7 cellular contexts compared by ENCODE assay signal in genomic region chr19:52095172-52096014, GRCh38. TPM values are rescaled to one million over a fixed set of nuclear protein-coding genes. Genes with fewer than 3 reads are reported as not detected.
A peak's percentile ranks its signal among the peaks of the same experiment; 100 is the strongest.
DNase-seq lines count a peak whose midpoint lies in the region; ATAC-seq, FAIRE-seq and TF ChIP-seq lines count a peak whose summit lies in the region.

ZNF841 (minus strand) TSS chr19:52095765; CDS start chr19:52084801, 10,964 bp downstream.

- H3K9me3 ChIP-seq in liver (ENCODE audit: control insufficient read depth in 4 of 4, low read length in 3 of 4) = peaks cover 17 to 64% (median 29%) of the 10 kb centered on the region in 4 donors

- FAIRE-seq in GM18507 (lab: Jason Lieb, UNC) = peak; percentile 72

- TF ChIP-seq CTCF in liver (IDR thresholded peaks at IDR 0.05; ENCODE audit: low read depth, low read length, missing input control) = no peak

- TF ChIP-seq RAD21 in liver (IDR thresholded peaks at IDR 0.05) = peak in 1 of 2 donors; percentile 32

- peaks cover 0 to 25% (median 16%) of the 10 kb centered on the region in 4 donors for H3K36me3 ChIP-seq in liver (ENCODE audit: control insufficient read depth in 4 of 4, insufficient read depth in 3 of 4, low read depth in 1 of 4, low read length in 3 of 4)

- peak within 1 kb of the TSS; percentile 71 to 95 (median 91) for H3K4me3 ChIP-seq in liver (ENCODE audit: low read depth in 1 of 3, low read length in 3 of 3)

- peak; percentile 90 for ATAC-seq in HG03139 (IDR thresholded peaks at IDR 0.05; ENCODE audit: unreplicated experiment)

- peaks cover 64% of the 10 kb centered on the region for H3K36me3 Mint-ChIP-seq in activated CD4-positive, alpha-beta memory T cell treated with anti-CD3 and anti-CD28 coated beads for 36 hours

- H3K27me3 ChIP-seq in liver (ENCODE audit: control insufficient read depth in 4 of 4, insufficient read depth in 4 of 4, low read length in 3 of 4) = no peaks in the 10 kb centered on the region

- peak within 1 kb of the TSS; percentile 57 to 71 for H3K9ac ChIP-seq in liver (ENCODE audit: low read depth in 1 of 2, low read length in 2 of 2)

- H3K4me1 Mint-ChIP-seq in activated CD4-positive, alpha-beta memory T cell treated with anti-CD3 and anti-CD28 coated beads for 36 hours (ENCODE audit: low read depth) = peaks cover 29% of the 10 kb centered on the region

- H3K27me3 Mint-ChIP-seq in activated CD4-positive, alpha-beta memory T cell treated with anti-CD3 and anti-CD28 coated beads for 36 hours = no peaks in the 10 kb centered on the region

- peaks cover 0 to 17% (median 13%) of the 10 kb centered on the region in 4 donors for H3K4me1 ChIP-seq in liver (ENCODE audit: control insufficient read depth in 4 of 4, insufficient read depth in 4 of 4, low read length in 3 of 4)

- H3K9me3 Mint-ChIP-seq in activated CD4-positive, alpha-beta memory T cell treated with anti-CD3 and anti-CD28 coated beads for 36 hours = peaks cover 74% of the 10 kb centered on the region

- CTCF ChIA-PET in activated CD4-positive, alpha-beta memory T cell treated with anti-CD3 and anti-CD28 coated beads for 36 hours (lab: Charles Lee) = no interaction called here

- DNase-seq in GM18507 (ENCODE audit: extremely low spot score, insufficient read length, low read depth) = peak; percentile 58
- peak; percentile 71 for DNase-seq in NCI-H510A treated with DMSO at 0.1 percent for 48 hours (lab: John Stamatoyannopoulos, UW)
- DNase-seq in activated CD4-positive, alpha-beta memory T cell treated with anti-CD3 and anti-CD28 coated beads for 36 hours = peak; percentile 95
- peak; percentile 85 to 94 for DNase-seq in dermis microvascular lymphatic vessel endothelial cell (ENCODE audit: low read depth in 2 of 2)
- peak; percentile 82 for DNase-seq in stimulated activated CD4-positive, alpha-beta T cell treated with anti-CD3 and anti-CD28 coated beads, Interleukin-2, amount 100 ng/mL, for 4 hours (ENCODE audit: low read depth)

- H3K4me3 Mint-ChIP-seq in activated CD4-positive, alpha-beta memory T cell treated with anti-CD3 and anti-CD28 coated beads for 36 hours = peak within 1 kb of the TSS; percentile 87

- 2% methylated on average over 59 of the region's 59 CpGs for WGBS in liver

- peak within 1 kb of the TSS; percentile 91 for H3K27ac Mint-ChIP-seq in activated CD4-positive, alpha-beta memory T cell treated with anti-CD3 and anti-CD28 coated beads for 36 hours

- peak within 1 kb of the TSS; percentile 21 to 44 for H3K27ac ChIP-seq in liver (ENCODE audit: low read depth in 1 of 2, low read length in 2 of 2)

- POLR2A ChIA-PET in activated CD4-positive, alpha-beta memory T cell treated with anti-CD3 and anti-CD28 coated beads for 36 hours (lab: Charles Lee) = no interaction called here

- intact Hi-C loops in activated CD4-positive, alpha-beta memory T cell treated with anti-CD3 and anti-CD28 coated beads for 36 hours (cut with micrococcal nuclease) = loop anchor here (1.0 kb wide), 1 partner anchor 44 kb away; the partner anchor contains the start of gene ZNF616

TF ChIP-seq in liver, 16 proteins besides CTCF, POLR2A, EP300 and RAD21:
- TF ChIP-seq YY1 (IDR thresholded peaks at IDR 0.05) (peak; percentile 32), SP1 (IDR thresholded peaks at IDR 0.05) (peak; percentile 54), ZBTB33 (IDR thresholded peaks at IDR 0.05) (no peak), ATF3 (IDR thresholded peaks at IDR 0.05) (no peak), TAF1 (conservative IDR thresholded peaks at IDR 0.05) (no peak), GABPA (IDR thresholded peaks at IDR 0.05 in 1 of 2, conservative IDR thresholded peaks at IDR 0.05 in 1 of 2) (peak; percentile 58 to 92), RXRA (IDR thresholded peaks at IDR 0.05) (no peak), FOXA2 (IDR thresholded peaks at IDR 0.05) (no peak), HNF4G (IDR thresholded peaks at IDR 0.05) (no peak), EGR1 (IDR thresholded peaks at IDR 0.05; ENCODE audit: low read depth in 2 of 2) (no peak), HNF4A (conservative IDR thresholded peaks at IDR 0.05) (no peak), REST (IDR thresholded peaks at IDR 0.05) (no peak), NR2F2 (IDR thresholded peaks at IDR 0.05) (peak; percentile 25)

RNA-seq across cellular contexts. Expression of gene ZNF841, which starts in this region (rescaled TPM):
- total RNA-seq in activated CD4-positive, alpha-beta memory T cell treated with anti-CD3 and anti-CD28 coated beads for 36 hours = 10 to 100 TPM; 14.5 to 17.0 TPM
- total RNA-seq in dermis microvascular lymphatic vessel endothelial cell (6.8 and 8.2 TPM in 2 replicates), liver (10 to 100 TPM in 1 of 2 donors, 1 to 10 TPM in 1; 5.9 to 11.1 TPM)
- polyA plus RNA-seq in liver = 1 to 10 TPM in 1 of 2 donors, under 1 TPM in 1; 0.86 to 2.5 TPM

Comparison
In these comparisons a context has a peak if more than half of its experiments do, and no peak if none do; other contexts are left out.
1. Peak in every context shown above with its lines: DNase-seq, ATAC-seq, H3K4me3 ChIP-seq and H3K27ac ChIP-seq.